In genomic region chr4:32488690-32489089, GRCh38 we compare ENCODE assay signal across 17 cellular contexts.
A peak's percentile ranks its signal among the peaks of the same experiment; 100 is the strongest.
DNase-seq lines count a peak whose midpoint lies in the region; ATAC-seq, FAIRE-seq and TF ChIP-seq lines count a peak whose summit lies in the region.
"Had no signal": no experiment of that assay in that cellular context is flagged by ENCODE, and none has a peak within 500 bp of the region (broad histone marks: within the 10 kb centered on the region; RNA-seq: fewer than 3 reads in every experiment).

No MANE protein-coding gene starts in this region.

- no peak overlapping the region for H3K18ac ChIP-seq in mesenchymal stem cell (ENCODE audit: low read depth in 1 of 2, low read length in 2 of 2)

- no peak for TF ChIP-seq CTCF in epithelial cell of esophagus (IDR thresholded peaks at IDR 0.05; ENCODE audit: insufficient read depth, low read depth, low read length, missing control alignments)
- no peak for TF ChIP-seq CTCF in adrenal gland (IDR thresholded peaks at IDR 0.05)

- no peak overlapping the region for H4K8ac ChIP-seq in mesenchymal stem cell (ENCODE audit: low read length)

- H3K4me3 Mint-ChIP-seq in activated naive CD8-positive, alpha-beta T cell treated with anti-CD3 and anti-CD28 coated beads for 36 hours, result no peak overlapping the region
- H3K4me3 Mint-ChIP-seq: CD14-positive monocyte had no signal

- H3K9me3 ChIP-seq in adipocyte (ENCODE audit: control insufficient read depth, low read length) (no peaks in the 10 kb centered on the region), mesenchymal stem cell (ENCODE audit: control insufficient read depth, low read length) (no peaks in the 10 kb centered on the region), adrenal gland (replicated peaks in 1 of 3) (no peaks in the 10 kb centered on the region)

- H3K4me1 ChIP-seq in adipocyte (ENCODE audit: control insufficient read depth, insufficient read depth, low read length) (no peaks in the 10 kb centered on the region), mesenchymal stem cell (ENCODE audit: control insufficient read depth, insufficient read depth, low read depth, low read length) (no peaks in the 10 kb centered on the region), adrenal gland (replicated peaks in 1 of 2) (no peaks in the 10 kb centered on the region)
- H3K4me1 ChIP-seq: SJCRH30 had no signal

- H3K9ac ChIP-seq in adipocyte (ENCODE audit: low read length) (no peak overlapping the region), mesenchymal stem cell (ENCODE audit: low read length) (no peak overlapping the region)

- TF ChIP-seq POLR2A in adrenal gland (IDR thresholded peaks at IDR 0.05), result no peak

- no peaks in the 10 kb centered on the region for H3K79me1 ChIP-seq in mesenchymal stem cell (replicated peaks; ENCODE audit: low read length, poor library complexity, severe bottlenecking)

- H3K27ac ChIP-seq in mesenchymal stem cell (ENCODE audit: low read length, poor library complexity, severe bottlenecking) (no peak overlapping the region), adrenal gland (no peak overlapping the region)
- H3K27ac ChIP-seq: SJCRH30 had no signal

- H2BK15ac ChIP-seq in mesenchymal stem cell (ENCODE audit: low read depth, poor library complexity, severe bottlenecking), result no peak overlapping the region

- no peak overlapping the region for H2AFZ ChIP-seq in mesenchymal stem cell (ENCODE audit: low read depth, low read length)

- H2BK120ac ChIP-seq in mesenchymal stem cell (ENCODE audit: low read depth, low read length), result no peak overlapping the region

- DNase-seq in HTR-8/SVneo (ENCODE audit: insufficient read length, low spot score), result peak; percentile 3
- DNase-seq in adipocyte (ENCODE audit: low read depth), result peak; percentile 20
- peak; percentile 70 for DNase-seq in epithelial cell of esophagus (ENCODE audit: low read depth)
- peak; percentile 3 for DNase-seq in mesenchymal stem cell
- no peak for DNase-seq in left lobe of liver (ENCODE audit: low spot score)
- DNase-seq in adrenal gland, result no peak
- DNase-seq in activated naive CD8-positive, alpha-beta T cell treated with anti-CD3 and anti-CD28 coated beads for 36 hours, result no peak
- DNase-seq: DMS79 treated with DMSO at 0.1 percent for 48 hours, GOT3, KG1, NCI-H1417, NCI-H187 treated with DMSO at 0.1 percent for 48 hours, NCI-H2227 treated with DMSO at 0.1 percent for 48 hours, NCI-H524, SJCRH30 had no signal

- H3K4me2 ChIP-seq in mesenchymal stem cell (ENCODE audit: low read length, poor library complexity, severe bottlenecking), result no peak overlapping the region

- H3K9me3 Mint-ChIP-seq in activated naive CD8-positive, alpha-beta T cell treated with anti-CD3 and anti-CD28 coated beads for 36 hours, result peaks cover 3% of the 10 kb centered on the region

- no CpG with 5 or more reads among the region's 1 CpG for WGBS in mesenchymal stem cell
- 42 to 67% (median 61%) methylated on average over 1 of the region's 1 CpG for WGBS in adrenal gland, 4 donors

- H2BK12ac ChIP-seq in mesenchymal stem cell (ENCODE audit: low read length in 2 of 2), result no peak overlapping the region

- H3K27me3 Mint-ChIP-seq in activated naive CD8-positive, alpha-beta T cell treated with anti-CD3 and anti-CD28 coated beads for 36 hours, result no peaks in the 10 kb centered on the region

- intact Hi-C loops in adrenal gland (cut with DNase I), result no loop called here

- no peak for FAIRE-seq in HTR-8/SVneo (lab: Jason Lieb, UNC)

- H2AK5ac ChIP-seq in mesenchymal stem cell (ENCODE audit: low read length, severe bottlenecking), result no peak overlapping the region

- no peak overlapping the region for H3K27ac Mint-ChIP-seq in activated naive CD8-positive, alpha-beta T cell treated with anti-CD3 and anti-CD28 coated beads for 36 hours
- H3K27ac Mint-ChIP-seq: CD14-positive monocyte had no signal

- no peaks in the 10 kb centered on the region for H3K36me3 Mint-ChIP-seq in activated naive CD8-positive, alpha-beta T cell treated with anti-CD3 and anti-CD28 coated beads for 36 hours
- H3K36me3 Mint-ChIP-seq: CD14-positive monocyte had no signal

- H3K27me3 ChIP-seq in adipocyte (replicated peaks; ENCODE audit: control insufficient read depth, insufficient read depth, low read length) (no peaks in the 10 kb centered on the region), mesenchymal stem cell (ENCODE audit: control insufficient read depth in 1 of 2, insufficient read depth in 1 of 2, low read length in 2 of 2) (no peaks in the 10 kb centered on the region), adrenal gland (no peaks in the 10 kb centered on the region)
- H3K27me3 ChIP-seq: SJCRH30 had no signal

- H3K36me3 ChIP-seq in adipocyte (ENCODE audit: control insufficient read depth, insufficient read depth, low read length, severe bottlenecking) (no peaks in the 10 kb centered on the region), mesenchymal stem cell (ENCODE audit: control insufficient read depth in 1 of 2, insufficient read depth in 2 of 2, low read depth in 1 of 2, low read length in 2 of 2) (no peaks in the 10 kb centered on the region), adrenal gland (replicated peaks in 1 of 2) (no peaks in the 10 kb centered on the region)
- H3K36me3 ChIP-seq: SJCRH30 had no signal

- H2BK5ac ChIP-seq in mesenchymal stem cell (ENCODE audit: low read depth, low read length, poor library complexity, severe bottlenecking), result no peak overlapping the region

- no peak overlapping the region for H4K91ac ChIP-seq in mesenchymal stem cell (ENCODE audit: low read length)

- H3K14ac ChIP-seq in mesenchymal stem cell (ENCODE audit: low read length in 2 of 2), result no peak overlapping the region

- no peak overlapping the region for H3K23ac ChIP-seq in mesenchymal stem cell (ENCODE audit: low read length in 2 of 2)

- H3K4me3 ChIP-seq in adipocyte (ENCODE audit: low read length), result no peak overlapping the region
- H3K4me3 ChIP-seq in epithelial cell of esophagus (ENCODE audit: low read length), result no peak overlapping the region
- no peak overlapping the region for H3K4me3 ChIP-seq in mesenchymal stem cell (ENCODE audit: insufficient read depth in 1 of 2, low read depth in 1 of 2, low read length in 2 of 2)
- no peak overlapping the region for H3K4me3 ChIP-seq in adrenal gland
- H3K4me3 ChIP-seq: SJCRH30 had no signal

- ATAC-seq in left lobe of liver (no peak), GM18909 (IDR thresholded peaks at IDR 0.05; ENCODE audit: poor library complexity, unreplicated experiment) (no peak)

- H3K4ac ChIP-seq in mesenchymal stem cell (ENCODE audit: low read depth in 1 of 2, low read length in 2 of 2), result no peak overlapping the region

- no peaks in the 10 kb centered on the region for H3K4me1 Mint-ChIP-seq in activated naive CD8-positive, alpha-beta T cell treated with anti-CD3 and anti-CD28 coated beads for 36 hours
- H3K4me1 Mint-ChIP-seq: CD14-positive monocyte had no signal

Comparison
In these comparisons a context has a peak if more than half of its experiments do, and no peak if none do; other contexts are left out.
1. DNase-seq: peak in HTR-8/SVneo (single experiment), adipocyte (single experiment), epithelial cell of esophagus (single experiment) and mesenchymal stem cell (single experiment); none in left lobe of liver (single experiment), adrenal gland (0 of 7) and activated naive CD8-positive, alpha-beta T cell treated with anti-CD3 and anti-CD28 coated beads for 36 hours (single experiment).